8 cellular contexts compared by ENCODE assay signal in genomic region chr15:57705746-57706404, GRCh38. TPM values are rescaled to one million over a fixed set of nuclear protein-coding genes. Genes with fewer than 3 reads are reported as not detected.
DNase-seq lines count a peak whose midpoint lies in the region; ATAC-seq, FAIRE-seq and TF ChIP-seq lines count a peak whose summit lies in the region.

No MANE protein-coding gene starts in this region.

- RAD21 ChIA-PET in HCT116 (lab: Charles Lee; ENCODE audit: low non-redundant PET in 1 of 2, low total read pairs in 2 of 2, uncharacterized antibody in 2 of 2, unreplicated experiment in 2 of 2), result no interaction called here

- H3K4me3 Mint-ChIP-seq in activated CD4-positive, alpha-beta memory T cell treated with anti-CD3 and anti-CD28 coated beads for 36 hours, result peak overlapping the region; percentile 84

- CTCF ChIA-PET in HCT116 (lab: Charles Lee), result interaction anchor here (1.1 kb wide), 1 partner anchor 146 kb away, joined by 3 read pairs; no protein-coding TSS in a partner anchor
- CTCF ChIA-PET in activated CD4-positive, alpha-beta memory T cell treated with anti-CD3 and anti-CD28 coated beads for 36 hours (lab: Charles Lee), result interaction anchor here (1.0 to 3.6 kb wide), 4 partner anchors 27 to 146 kb away, joined by 5 to 17 read pairs (median 9); no protein-coding TSS in a partner anchor

- H3K27ac Mint-ChIP-seq in activated CD4-positive, alpha-beta memory T cell treated with anti-CD3 and anti-CD28 coated beads for 36 hours, result peak overlapping the region; percentile 88

- H3K27ac ChIP-seq in HCT116 (ENCODE audit: low read depth, low read length) (peak overlapping the region; percentile 71), right atrium auricular region (peak overlapping the region; percentile 93 to 97), small intestine (ENCODE audit: low read depth in 1 of 2, low read length in 1 of 2) (peak overlapping the region; percentile 62 to 97)

- H3K4me1 Mint-ChIP-seq in activated CD4-positive, alpha-beta memory T cell treated with anti-CD3 and anti-CD28 coated beads for 36 hours (ENCODE audit: low read depth), result peaks cover 65% of the 10 kb centered on the region

- no peak for FAIRE-seq in small intestine (lab: Jason Lieb, UNC)

- H4K20me1 ChIP-seq in HCT116 (ENCODE audit: insufficient read depth), result no peaks in the 10 kb centered on the region

- no peak for TF ChIP-seq POLR2A in HCT116 (IDR thresholded peaks at IDR 0.05; ENCODE audit: borderline replicate concordance, extremely low read depth, insufficient read depth, insufficient read length)

- DNase-seq in HCT116 (ENCODE audit: low read depth, low spot score), result no peak
- DNase-seq in activated CD4-positive, alpha-beta memory T cell treated with anti-CD3 and anti-CD28 coated beads for 36 hours, result no peak
- DNase-seq in right atrium auricular region (ENCODE audit: low spot score), result no peak
- no peak for DNase-seq in small intestine
- DNase-seq in GOT3 (lab: John Stamatoyannopoulos, UW), result no peak
- DNase-seq in Kasumi-1 (lab: John Stamatoyannopoulos, UW), result no peak
- DNase-seq in activated CD4-positive, alpha-beta T cell treated with anti-CD3 and anti-CD28 coated beads for 48 hours, result no peak

- no peak for TF ChIP-seq CTCF in HCT116 (IDR thresholded peaks at IDR 0.05 in 2 of 3, conservative IDR thresholded peaks at IDR 0.05 in 1 of 3; ENCODE audit: borderline replicate concordance in 1 of 3, insufficient read depth in 1 of 3, low read depth in 2 of 3, low read length in 2 of 3)
- TF ChIP-seq CTCF in right atrium auricular region (IDR thresholded peaks at IDR 0.05), result no peak

- peaks cover 23% of the 10 kb centered on the region for H3K36me3 Mint-ChIP-seq in activated CD4-positive, alpha-beta memory T cell treated with anti-CD3 and anti-CD28 coated beads for 36 hours

- WGBS in small intestine, 3 donors, result 77 to 80% (median 80%) methylated on average over 12 of the region's 12 CpGs

- H3K4me1 ChIP-seq in HCT116 (ENCODE audit: control insufficient read depth in 1 of 2, insufficient read depth in 2 of 2, low read length in 2 of 2), result peaks cover 5 to 16% of the 10 kb centered on the region in 2 experiments; a peak in 3 of 4 replicates
- peaks cover 0 to 28% of the 10 kb centered on the region in 2 donors for H3K4me1 ChIP-seq in right atrium auricular region
- peaks cover 0 to 2% of the 10 kb centered on the region in 2 donors for H3K4me1 ChIP-seq in small intestine (ENCODE audit: control insufficient read depth in 2 of 2, insufficient read depth in 1 of 2, low read depth in 1 of 2, low read length in 1 of 2)

- H3K27me3 Mint-ChIP-seq in activated CD4-positive, alpha-beta memory T cell treated with anti-CD3 and anti-CD28 coated beads for 36 hours, result no peaks in the 10 kb centered on the region

- H3K9me2 ChIP-seq in HCT116 (ENCODE audit: insufficient read depth), result no peaks in the 10 kb centered on the region; the same call in 1 of the 2 replicates

- ATAC-seq in HCT116, result peak; percentile 32
- ATAC-seq in HG03139 (IDR thresholded peaks at IDR 0.05; ENCODE audit: unreplicated experiment), result no peak

- H3K4me3 ChIP-seq in HCT116 (replicated peaks in 1 of 2; ENCODE audit: low read depth in 1 of 2, low read length in 2 of 2), result peak overlapping the region; percentile 96 to 97
- peak overlapping the region; percentile 70 to 84 for H3K4me3 ChIP-seq in right atrium auricular region
- H3K4me3 ChIP-seq in small intestine (ENCODE audit: low read depth in 1 of 2, low read length in 2 of 2), result peak overlapping the region; percentile 52 to 68

- H3K4me2 ChIP-seq in HCT116 (ENCODE audit: low read length), result peak overlapping the region; percentile 80

- intact Hi-C loops in HCT116 (cut with micrococcal nuclease), result loop anchor here (2.0 kb wide), 1 partner anchor 145 kb away; no protein-coding TSS in a partner anchor
- intact Hi-C loops in activated CD4-positive, alpha-beta memory T cell treated with anti-CD3 and anti-CD28 coated beads for 36 hours (cut with micrococcal nuclease), result loop anchor here (1.0 to 10.0 kb wide), 7 partner anchors 119 to 1714 kb away; partner anchors contain the start of genes MINDY2, NEDD4 and TCF12

- peak overlapping the region; percentile 88 for H2AFZ ChIP-seq in HCT116 (ENCODE audit: low read depth, low read length, poor library complexity, severe bottlenecking)

- H3K36me3 ChIP-seq in HCT116 (ENCODE audit: control insufficient read depth in 1 of 2, insufficient read depth in 2 of 2, low read length in 2 of 2) (peaks cover 12 to 22% of the 10 kb centered on the region in 2 experiments; a peak in 3 of 4 replicates), right atrium auricular region (peaks cover 18% of the 10 kb centered on the region), small intestine (ENCODE audit: control insufficient read depth in 2 of 2, insufficient read depth in 2 of 2, low read length in 2 of 2) (peaks cover 3% of the 10 kb centered on the region in 2 donors)

- no peak for TF ChIP-seq RAD21 in HCT116 (IDR thresholded peaks at IDR 0.05; ENCODE audit: low read depth)

- TSS peak; percentile 96 for BruUV-seq in HCT116 (replicated peaks; lab: Mats Ljungman, UMichigan)

- peak overlapping the region; percentile 97 for H3K9ac ChIP-seq in HCT116 (ENCODE audit: low read length)

- H3K9me3 Mint-ChIP-seq in activated CD4-positive, alpha-beta memory T cell treated with anti-CD3 and anti-CD28 coated beads for 36 hours, result no peaks in the 10 kb centered on the region

- H3K9me3 ChIP-seq in HCT116 (ENCODE audit: control insufficient read depth in 1 of 2, insufficient read depth in 1 of 2, low read depth in 1 of 2, low read length in 2 of 2), result no peaks in the 10 kb centered on the region
- H3K9me3 ChIP-seq in right atrium auricular region, result no peaks in the 10 kb centered on the region
- H3K9me3 ChIP-seq in small intestine (ENCODE audit: control insufficient read depth, low read depth), result no peaks in the 10 kb centered on the region

- H3K27me3 ChIP-seq in HCT116 (ENCODE audit: insufficient read depth, low read length) (no peaks in the 10 kb centered on the region), right atrium auricular region (no peaks in the 10 kb centered on the region), small intestine (ENCODE audit: control insufficient read depth in 2 of 2, insufficient read depth in 2 of 2, low read length in 2 of 2) (no peaks in the 10 kb centered on the region)

- POLR2A ChIA-PET in HCT116 (lab: Charles Lee), result interaction anchor here (0.7 to 1.6 kb wide), 4 partner anchors 9 to 974 kb away, joined by 3 to 5 read pairs (median 4); no protein-coding TSS in a partner anchor
- POLR2A ChIA-PET in activated CD4-positive, alpha-beta memory T cell treated with anti-CD3 and anti-CD28 coated beads for 36 hours (lab: Charles Lee), result interaction anchor here (1.0 to 1.3 kb wide), 2 partner anchors 119 to 143 kb away, joined by 3 read pairs; no protein-coding TSS in a partner anchor

- peaks cover 43% of the 10 kb centered on the region for H3K79me2 ChIP-seq in HCT116 (ENCODE audit: insufficient read depth, low read length)

TF ChIP-seq in HCT116, 20 proteins besides CTCF, POLR2A, EP300 and RAD21:
- TF ChIP-seq SIN3A (IDR thresholded peaks at IDR 0.05; ENCODE audit: low read depth), result no peak
- TF ChIP-seq ATF3 (IDR thresholded peaks at IDR 0.05), result no peak
- no peak for TF ChIP-seq REST (IDR thresholded peaks at IDR 0.05; ENCODE audit: low read depth)
- no peak for TF ChIP-seq SRF (IDR thresholded peaks at IDR 0.05; ENCODE audit: low read depth)
- TF ChIP-seq ELF1 (IDR thresholded peaks at IDR 0.05; ENCODE audit: borderline replicate concordance, low read depth), result no peak
- no peak for TF ChIP-seq ZNF274 (IDR thresholded peaks at IDR 0.05; ENCODE audit: low read depth, low read length)
- TF ChIP-seq YY1 (IDR thresholded peaks at IDR 0.05; ENCODE audit: extremely low read depth, insufficient replicate concordance, low read depth, low read length), result no peak

RNA-seq across cellular contexts. Expression of gene POLR2M, which starts 0.6 kb away (rescaled TPM):
- total RNA-seq in HCT116 (2021; ENCODE audit: unreplicated experiment) (86.2 TPM), right atrium auricular region (10 to 100 TPM; 68.0 to 97.5 TPM)
- 62.4 and 86.6 TPM in 2 replicates for polyA plus RNA-seq in HCT116 (2012)
- total RNA-seq in activated CD4-positive, alpha-beta memory T cell treated with anti-CD3 and anti-CD28 coated beads for 36 hours, result 10 to 100 TPM; 84.1 to 86.5 TPM
- 100 to 1,000 TPM; 123 to 260 (median 155) TPM for polyA plus RNA-seq in small intestine
